In the genomic region with DNA sequence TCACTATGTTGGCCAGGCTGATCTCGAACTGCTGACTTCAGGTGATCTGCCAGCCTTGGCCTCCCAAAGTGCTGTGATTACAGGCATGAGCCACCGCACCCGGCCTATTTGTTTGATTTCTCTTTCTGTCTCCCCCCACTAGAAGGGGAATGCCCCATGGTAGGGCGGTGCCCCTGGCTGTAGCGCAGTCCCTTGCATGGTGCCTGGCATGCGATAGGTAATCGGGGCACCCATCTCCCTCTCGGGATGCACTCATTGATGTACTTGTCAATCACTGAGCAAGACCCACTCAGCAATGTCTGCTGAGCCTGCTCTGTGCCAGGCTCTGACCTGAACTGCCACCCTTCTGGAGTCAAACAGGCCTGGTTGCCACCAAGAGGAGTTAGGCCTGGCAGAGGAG, we compare ENCODE assay signal across 15 cellular contexts. TPM values are rescaled to one million over a fixed set of nuclear protein-coding genes. Genes with fewer than 3 reads are reported as not detected.
DNase-seq lines count a peak whose midpoint lies in the region; ATAC-seq and TF ChIP-seq lines count a peak whose summit lies in the region.
"Had no signal": no experiment of that assay in that cellular context is flagged by ENCODE, and none has a peak within 500 bp of the region (broad histone marks: within the 10 kb centered on the region; RNA-seq: fewer than 3 reads in every experiment).

No MANE protein-coding gene starts in this region.

- H3K4ac ChIP-seq in mesendoderm (ENCODE audit: low read depth, low read length): no peak overlapping the region

- H3K18ac ChIP-seq in mesendoderm (ENCODE audit: low read length): no peak overlapping the region

- H3K4me1 Mint-ChIP-seq in activated T-cell treated with anti-CD3 and anti-CD28 coated beads, Interleukin-2, amount 50 U/mL, for 24 hours (ENCODE audit: low read depth): peaks cover 48% of the 10 kb centered on the region
- H3K4me1 Mint-ChIP-seq in activated T-cell treated with anti-CD3 and anti-CD28 coated beads, Interleukin-2, amount 50 U/mL, for 4 hours (ENCODE audit: low read depth): peaks cover 46% of the 10 kb centered on the region
- H3K4me1 Mint-ChIP-seq in activated T-helper 17 cell treated with anti-CD3 and anti-CD28 coated beads, Interleukin-2, amount 50 U/mL, for 72 hours: peaks cover 14% of the 10 kb centered on the region
- H3K4me1 Mint-ChIP-seq in activated naive CD8-positive, alpha-beta T cell treated with anti-CD3 and anti-CD28 coated beads, Interleukin-2, amount 50 U/mL, for 24 hours: peaks cover 49% of the 10 kb centered on the region
- no peaks in the 10 kb centered on the region for H3K4me1 Mint-ChIP-seq in Caco-2 (ENCODE audit: low read depth, unreplicated experiment)

- H2BK120ac ChIP-seq in mesendoderm (ENCODE audit: low read depth, low read length): no peak overlapping the region

- H3K23ac ChIP-seq in mesendoderm (ENCODE audit: low read length): peak overlapping the region; percentile 45

- intact Hi-C loops in Caco-2 (cut with micrococcal nuclease; ENCODE audit: unreplicated experiment): no loop called here

- no peaks in the 10 kb centered on the region for H3K27me3 Mint-ChIP-seq in activated T-cell treated with anti-CD3 and anti-CD28 coated beads, Interleukin-2, amount 50 U/mL, for 24 hours
- no peaks in the 10 kb centered on the region for H3K27me3 Mint-ChIP-seq in activated T-cell treated with anti-CD3 and anti-CD28 coated beads, Interleukin-2, amount 50 U/mL, for 4 hours (ENCODE audit: low read depth)
- no peaks in the 10 kb centered on the region for H3K27me3 Mint-ChIP-seq in activated T-helper 17 cell treated with anti-CD3 and anti-CD28 coated beads, Interleukin-2, amount 50 U/mL, for 72 hours
- no peaks in the 10 kb centered on the region for H3K27me3 Mint-ChIP-seq in activated naive CD8-positive, alpha-beta T cell treated with anti-CD3 and anti-CD28 coated beads, Interleukin-2, amount 50 U/mL, for 24 hours
- no peaks in the 10 kb centered on the region for H3K27me3 Mint-ChIP-seq in Caco-2 (ENCODE audit: insufficient read depth, unreplicated experiment)
- H3K27me3 Mint-ChIP-seq: activated CD8-positive, alpha-beta memory T cell treated with anti-CD3 and anti-CD28 coated beads, Interleukin-2, amount 10 ng/mL, durations not matched to agents 7 days and 5 days had no signal

- no peak overlapping the region for H2BK15ac ChIP-seq in mesendoderm (replicated peaks; ENCODE audit: low read depth)

- H3K27me3 ChIP-seq in mesendoderm (ENCODE audit: insufficient read depth, low read length, poor library complexity) (no peaks in the 10 kb centered on the region), thoracic aorta (replicated peaks; ENCODE audit: insufficient read depth) (no peaks in the 10 kb centered on the region), Caco-2 (replicated peaks; ENCODE audit: control insufficient read depth, insufficient read depth, low read length) (no peaks in the 10 kb centered on the region)

- H4K5ac ChIP-seq in mesendoderm (ENCODE audit: low read length): no peak overlapping the region

- DNase-seq in activated T-cell treated with anti-CD3 and anti-CD28 coated beads, Interleukin-2, amount 50 U/mL, for 24 hours: no peak
- no peak for DNase-seq in activated T-cell treated with anti-CD3 and anti-CD28 coated beads, Interleukin-2, amount 50 U/mL, for 4 hours
- DNase-seq in mesendoderm (no peak), thoracic aorta (ENCODE audit: low spot score) (no peak), Caco-2 (no peak)
- no peak for DNase-seq in activated naive CD8-positive, alpha-beta T cell treated with anti-CD3 and anti-CD28 coated beads, Interleukin-2, amount 50 U/mL, for 24 hours
- DNase-seq: activated CD8-positive, alpha-beta memory T cell treated with anti-CD3 and anti-CD28 coated beads, Interleukin-2, amount 10 ng/mL, durations not matched to agents 7 days and 5 days; activated naive CD4-positive, alpha-beta T cell treated with anti-CD3 and anti-CD28 coated beads, Interleukin-2, amount 50 U/mL, for 16 hours; hippocampal formation; IMR-90; left cardiac atrium; NCI-H82; psoas muscle had no signal

- peak overlapping the region; percentile 74 for H3K27ac Mint-ChIP-seq in activated T-cell treated with anti-CD3 and anti-CD28 coated beads, Interleukin-2, amount 50 U/mL, for 24 hours
- H3K27ac Mint-ChIP-seq in activated T-helper 17 cell treated with anti-CD3 and anti-CD28 coated beads, Interleukin-2, amount 50 U/mL, for 72 hours: peak overlapping the region; percentile 32
- no peak overlapping the region for H3K27ac Mint-ChIP-seq in activated naive CD8-positive, alpha-beta T cell treated with anti-CD3 and anti-CD28 coated beads, Interleukin-2, amount 50 U/mL, for 24 hours
- H3K27ac Mint-ChIP-seq in Caco-2 (ENCODE audit: unreplicated experiment): no peak overlapping the region

- H4K8ac ChIP-seq in mesendoderm (ENCODE audit: low read depth, low read length): no peak overlapping the region

- no peaks in the 10 kb centered on the region for H3K9me3 ChIP-seq in thoracic aorta
- H3K9me3 ChIP-seq in Caco-2: 0 out of 2 replicates have a peak, but pooled peaks cover 5% of the 10 kb centered on the region
- H3K9me3 ChIP-seq: psoas muscle had no signal

- POLR2A ChIA-PET in Caco-2 (lab: Charles Lee): no interaction called here

- no peaks in the 10 kb centered on the region for H3K36me3 ChIP-seq in mesendoderm (ENCODE audit: control insufficient read depth, insufficient read depth, low read length)
- H3K36me3 ChIP-seq in thoracic aorta: no peaks in the 10 kb centered on the region
- H3K36me3 ChIP-seq in Caco-2 (ENCODE audit: control insufficient read depth, insufficient read depth, low read length): no peaks in the 10 kb centered on the region

- H3K79me1 ChIP-seq in mesendoderm (ENCODE audit: low read length): peaks cover 10% of the 10 kb centered on the region

- peaks cover 37% of the 10 kb centered on the region for H3K36me3 Mint-ChIP-seq in activated T-cell treated with anti-CD3 and anti-CD28 coated beads, Interleukin-2, amount 50 U/mL, for 24 hours (ENCODE audit: low read depth)
- peaks cover 2% of the 10 kb centered on the region for H3K36me3 Mint-ChIP-seq in activated T-cell treated with anti-CD3 and anti-CD28 coated beads, Interleukin-2, amount 50 U/mL, for 4 hours (ENCODE audit: insufficient read depth)
- peaks cover 10% of the 10 kb centered on the region for H3K36me3 Mint-ChIP-seq in activated T-helper 17 cell treated with anti-CD3 and anti-CD28 coated beads, Interleukin-2, amount 50 U/mL, for 72 hours (ENCODE audit: low read depth)
- peaks cover 14% of the 10 kb centered on the region for H3K36me3 Mint-ChIP-seq in activated naive CD8-positive, alpha-beta T cell treated with anti-CD3 and anti-CD28 coated beads, Interleukin-2, amount 50 U/mL, for 24 hours (ENCODE audit: low read depth)
- peaks cover 38% of the 10 kb centered on the region for H3K36me3 Mint-ChIP-seq in Caco-2 (ENCODE audit: insufficient read depth, unreplicated experiment)

- H3K4me3 Mint-ChIP-seq in activated T-cell treated with anti-CD3 and anti-CD28 coated beads, Interleukin-2, amount 50 U/mL, for 24 hours: no peak overlapping the region
- H3K4me3 Mint-ChIP-seq in activated T-cell treated with anti-CD3 and anti-CD28 coated beads, Interleukin-2, amount 50 U/mL, for 4 hours: no peak overlapping the region
- no peak overlapping the region for H3K4me3 Mint-ChIP-seq in activated T-helper 17 cell treated with anti-CD3 and anti-CD28 coated beads, Interleukin-2, amount 50 U/mL, for 72 hours
- no peak overlapping the region for H3K4me3 Mint-ChIP-seq in activated naive CD8-positive, alpha-beta T cell treated with anti-CD3 and anti-CD28 coated beads, Interleukin-2, amount 50 U/mL, for 24 hours
- no peak overlapping the region for H3K4me3 Mint-ChIP-seq in Caco-2 (ENCODE audit: unreplicated experiment)
- H3K4me3 Mint-ChIP-seq: activated CD8-positive, alpha-beta memory T cell treated with anti-CD3 and anti-CD28 coated beads, Interleukin-2, amount 10 ng/mL, durations not matched to agents 7 days and 5 days had no signal

- no peak overlapping the region for H2BK5ac ChIP-seq in mesendoderm (ENCODE audit: low read length)

- BruUV-seq in Caco-2 (replicated peaks; lab: Mats Ljungman, UMichigan): no TSS peak

- ATAC-seq in activated T-cell treated with anti-CD3 and anti-CD28 coated beads, Interleukin-2, amount 50 U/mL, for 4 hours: no peak
- no peak for ATAC-seq in activated T-helper 17 cell treated with anti-CD3 and anti-CD28 coated beads, Interleukin-2, amount 50 U/mL, for 72 hours (replicated peaks)
- ATAC-seq in thoracic aorta (ENCODE audit: insufficient number of reproducible peaks, low FRiP score, low read depth) (no peak), HG02870 (IDR thresholded peaks at IDR 0.05; ENCODE audit: unreplicated experiment) (no peak)
- no peak for ATAC-seq in activated naive CD8-positive, alpha-beta T cell treated with anti-CD3 and anti-CD28 coated beads, Interleukin-2, amount 50 U/mL, for 24 hours
- ATAC-seq: activated CD8-positive, alpha-beta memory T cell treated with anti-CD3 and anti-CD28 coated beads, Interleukin-2, amount 10 ng/mL, durations not matched to agents 7 days and 5 days had no signal

- H3K27ac ChIP-seq in mesendoderm (ENCODE audit: low read depth, low read length): no peak overlapping the region
- H3K27ac ChIP-seq in thoracic aorta: peak overlapping the region in 1 of 2 donors; percentile 28
- H3K27ac ChIP-seq: psoas muscle had no signal

- H3K9ac ChIP-seq in mesendoderm (ENCODE audit: low read length): no peak overlapping the region

- TF ChIP-seq CTCF in thoracic aorta (IDR thresholded peaks at IDR 0.05) (no peak), Caco-2 (IDR thresholded peaks at IDR 0.05; ENCODE audit: insufficient read depth in 1 of 2, low read depth in 1 of 2, low read length in 1 of 2, severe bottlenecking in 1 of 2, unreplicated experiment in 1 of 2) (no peak)

- H3K56ac ChIP-seq in mesendoderm (ENCODE audit: low read length): no peak overlapping the region

- CTCF ChIA-PET in Caco-2 (lab: Charles Lee): no interaction called here

- peaks cover 25% of the 10 kb centered on the region for H3K79me2 ChIP-seq in mesendoderm (ENCODE audit: control insufficient read depth, insufficient read depth, low read length)

- H2AK5ac ChIP-seq in mesendoderm (ENCODE audit: low read length): no peak overlapping the region

- no CpG with 5 or more reads among the region's 8 CpGs for WGBS in mesendoderm (ENCODE audit: extremely low coverage, insufficient coverage, low lambda C conversion rate)

- no peak overlapping the region for H3K4me3 ChIP-seq in mesendoderm (ENCODE audit: low read length)
- H3K4me3 ChIP-seq in thoracic aorta: peak overlapping the region; percentile 12
- H3K4me3 ChIP-seq in Caco-2 (ENCODE audit: low read depth, low read length): no peak overlapping the region
- H3K4me3 ChIP-seq: psoas muscle had no signal

- no peak overlapping the region for H3K4me2 ChIP-seq in mesendoderm (ENCODE audit: low read length)

- H3K4me1 ChIP-seq in mesendoderm (ENCODE audit: control insufficient read depth, low read depth, low read length) (no peaks in the 10 kb centered on the region), thoracic aorta (ENCODE audit: control insufficient read depth in 1 of 2, low read depth in 2 of 2) (peaks cover 26 to 36% of the 10 kb centered on the region in 2 donors), Caco-2 (peaks cover 7% of the 10 kb centered on the region; the same call in 1 of the 2 replicates)

- no peaks in the 10 kb centered on the region for H3K9me3 Mint-ChIP-seq in activated T-cell treated with anti-CD3 and anti-CD28 coated beads, Interleukin-2, amount 50 U/mL, for 24 hours
- H3K9me3 Mint-ChIP-seq in activated T-cell treated with anti-CD3 and anti-CD28 coated beads, Interleukin-2, amount 50 U/mL, for 4 hours: no peaks in the 10 kb centered on the region
- no peaks in the 10 kb centered on the region for H3K9me3 Mint-ChIP-seq in activated T-helper 17 cell treated with anti-CD3 and anti-CD28 coated beads, Interleukin-2, amount 50 U/mL, for 72 hours
- H3K9me3 Mint-ChIP-seq in activated naive CD8-positive, alpha-beta T cell treated with anti-CD3 and anti-CD28 coated beads, Interleukin-2, amount 50 U/mL, for 24 hours: no peaks in the 10 kb centered on the region
- no peaks in the 10 kb centered on the region for H3K9me3 Mint-ChIP-seq in Caco-2 (ENCODE audit: unreplicated experiment)

RNA-seq across cellular contexts. Expression of a gene that starts 19.8 kb away (rescaled TPM):
- total RNA-seq in activated T-cell treated with anti-CD3 and anti-CD28 coated beads, Interleukin-2, amount 50 U/mL, for 4 hours: 100 to 1,000 TPM; 152 to 161 (median 158) TPM
- 100 to 1,000 TPM; 185 to 209 TPM for total RNA-seq in activated T-helper 17 cell treated with anti-CD3 and anti-CD28 coated beads, Interleukin-2, amount 50 U/mL, for 72 hours
- polyA plus RNA-seq in mesendoderm (2013, experiment 1 of 2): 61.4 TPM
- polyA plus RNA-seq in mesendoderm (2013, experiment 2 of 2): 60.6 TPM
- total RNA-seq in thoracic aorta (100 to 1,000 TPM; 153 to 195 TPM), Caco-2 (2022) (137 and 138 TPM in 2 replicates)

RNA-seq across cellular contexts. Expression of a gene that starts 36.4 kb away (rescaled TPM):
- total RNA-seq in activated T-cell treated with anti-CD3 and anti-CD28 coated beads, Interleukin-2, amount 50 U/mL, for 4 hours: 100 to 1,000 TPM; 117 to 122 (median 120) TPM
- total RNA-seq in activated T-helper 17 cell treated with anti-CD3 and anti-CD28 coated beads, Interleukin-2, amount 50 U/mL, for 72 hours: 10 to 100 TPM; 36.9 to 61.3 TPM
- polyA plus RNA-seq in mesendoderm (2013, experiment 1 of 2): 29.5 TPM
- 28.5 TPM for polyA plus RNA-seq in mesendoderm (2013, experiment 2 of 2)
- 10 to 100 TPM; 23.9 to 41.3 TPM for total RNA-seq in thoracic aorta
- 32.2 and 43.4 TPM in 2 replicates for total RNA-seq in Caco-2 (2022)

Comparison
In these comparisons a context has a peak if more than half of its experiments do, and no peak if none do; other contexts are left out.
1. H3K27ac Mint-ChIP-seq: peak in activated T-cell treated with anti-CD3 and anti-CD28 coated beads, Interleukin-2, amount 50 U/mL, for 24 hours (single experiment) and activated T-helper 17 cell treated with anti-CD3 and anti-CD28 coated beads, Interleukin-2, amount 50 U/mL, for 72 hours (single experiment); none in activated naive CD8-positive, alpha-beta T cell treated with anti-CD3 and anti-CD28 coated beads, Interleukin-2, amount 50 U/mL, for 24 hours (single experiment) and Caco-2 (single experiment).